ENCODE assay signal across 8 cellular contexts in the genomic region with DNA sequence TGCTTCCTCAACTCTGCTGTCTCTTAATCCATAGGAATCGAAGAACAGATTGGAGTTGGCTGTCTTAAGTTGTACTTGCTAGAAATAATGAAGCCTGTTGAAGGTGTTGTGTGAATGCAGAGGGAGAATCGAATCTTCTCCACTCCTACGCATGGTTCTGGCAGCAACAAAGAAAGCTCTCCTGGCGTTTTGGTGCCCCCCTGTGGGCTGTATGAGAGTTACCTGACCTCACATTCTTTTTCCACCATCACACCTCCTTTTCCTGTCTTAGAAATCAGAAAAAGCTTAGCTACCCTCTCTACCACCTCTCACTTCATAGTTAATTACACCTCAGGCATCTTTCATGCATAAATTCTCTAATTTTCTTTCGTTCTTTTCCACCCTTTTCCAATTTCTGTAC. TPM values are rescaled to one million over a fixed set of nuclear protein-coding genes. Genes with fewer than 3 reads are reported as not detected.
A peak's percentile ranks its signal among the peaks of the same experiment; 100 is the strongest.
DNase-seq lines count a peak whose midpoint lies in the region; ATAC-seq and TF ChIP-seq lines count a peak whose summit lies in the region.

No MANE protein-coding gene starts in this region.

- H3K36me3 Mint-ChIP-seq in T-helper 2 cell treated with Interferon-gamma antibody and Interleukin-4, amounts not matched to agents 5 μg/mL and 100 μg/mL, for 36 hours (ENCODE audit: low read depth): peaks cover 6% of the 10 kb centered on the region
- H3K36me3 Mint-ChIP-seq in brain: no peaks in the 10 kb centered on the region

- ATAC-seq in GM21447 (IDR thresholded peaks at IDR 0.05; ENCODE audit: unreplicated experiment) (peak; percentile 88), HG03025 (IDR thresholded peaks at IDR 0.05; ENCODE audit: low FRiP score, unreplicated experiment) (no peak)

- H3K27ac Mint-ChIP-seq in T-helper 2 cell treated with Interferon-gamma antibody and Interleukin-4, amounts not matched to agents 5 μg/mL and 100 μg/mL, for 36 hours: no peak overlapping the region
- no peak overlapping the region for H3K27ac Mint-ChIP-seq in brain

- H3K27me3 Mint-ChIP-seq in T-helper 2 cell treated with Interferon-gamma antibody and Interleukin-4, amounts not matched to agents 5 μg/mL and 100 μg/mL, for 36 hours (ENCODE audit: low read depth): no peaks in the 10 kb centered on the region
- peaks cover 3% of the 10 kb centered on the region for H3K27me3 Mint-ChIP-seq in brain

- TF ChIP-seq CTCF in LNCAP (IDR thresholded peaks at IDR 0.05): peak; percentile 53
- TF ChIP-seq CTCF in brain (conservative IDR thresholded peaks at IDR 0.05): peak; percentile 66 to 73

- peaks cover 11% of the 10 kb centered on the region for H3K4me1 Mint-ChIP-seq in T-helper 2 cell treated with Interferon-gamma antibody and Interleukin-4, amounts not matched to agents 5 μg/mL and 100 μg/mL, for 36 hours (ENCODE audit: low read depth)
- no peaks in the 10 kb centered on the region for H3K4me1 Mint-ChIP-seq in brain

- peak; percentile 38 for DNase-seq in Daoy (ENCODE audit: low read depth)
- DNase-seq in T-helper 2 cell treated with Interferon-gamma antibody and Interleukin-4, amounts not matched to agents 5 μg/mL and 100 μg/mL, for 36 hours (ENCODE audit: low spot score): peak; percentile 18
- peak; percentile 64 for DNase-seq in kidney tubule cell (ENCODE audit: low spot score)
- DNase-seq in stimulated activated CD4-positive, alpha-beta T cell treated with anti-CD3 and anti-CD28 coated beads, TNF-alpha, amount 100 ng/mL, for 24 hours (ENCODE audit: low read depth in 3 of 3): peak in 2 of 3 experiments; percentile 9 to 43

- H3K4me3 Mint-ChIP-seq in T-helper 2 cell treated with Interferon-gamma antibody and Interleukin-4, amounts not matched to agents 5 μg/mL and 100 μg/mL, for 36 hours: no peak overlapping the region
- no peak overlapping the region for H3K4me3 Mint-ChIP-seq in brain

- H3K9me3 Mint-ChIP-seq in T-helper 2 cell treated with Interferon-gamma antibody and Interleukin-4, amounts not matched to agents 5 μg/mL and 100 μg/mL, for 36 hours: no peaks in the 10 kb centered on the region
- peaks cover 0 to 3% (median 0%) of the 10 kb centered on the region in 5 experiments for H3K9me3 Mint-ChIP-seq in brain

RNA-seq across cellular contexts. Expression of gene KLF8, which starts 16.3 kb away (rescaled TPM):
- total RNA-seq in Daoy (2014; rRNA removed; shearing (Covaris generic)): 0.51 and 0.63 TPM in 2 replicates
- polyA plus RNA-seq in brain (ENCODE audit: insufficient read depth, low read depth, low replicate concordance): 0.27 TPM
